Comparison of ENCODE assay signal across 1 cellular context in genomic region chr11:68213555-68214172, GRCh38.
TF ChIP-seq lines count a peak whose summit lies in the region.

No MANE protein-coding gene starts in this region.

TF ChIP-seq in HEK293, 187 proteins besides CTCF, POLR2A, EP300 and RAD21 (continued from another document and continues in another):
- TF ChIP-seq KLF17 (tag by site-specific recombination; IDR thresholded peaks at IDR 0.05) (0 out of 2 replicates have a peak, but pooled peaks have one; percentile 41), SETDB1 (IDR thresholded peaks at IDR 0.05; ENCODE audit: insufficient read length, low read length) (no peak), KLF10 (tag by site-specific recombination; IDR thresholded peaks at IDR 0.05) (peak; percentile 71), ZNF76 (tag by site-specific recombination; IDR thresholded peaks at IDR 0.05; ENCODE audit: borderline replicate concordance, low read depth) (peak; percentile 46; the same call in 1 of the 2 replicates), ZEB2 (tag by site-specific recombination; IDR thresholded peaks at IDR 0.05) (peak; percentile 75), ZBTB8A (tag by site-specific recombination; IDR thresholded peaks at IDR 0.05) (peak; percentile 93), ZNF785 (tag by site-specific recombination; IDR thresholded peaks at IDR 0.05) (peak; percentile 98), ZNF704 (tag by site-specific recombination; IDR thresholded peaks at IDR 0.05) (peak; percentile 95), ZNF660 (tag by site-specific recombination; IDR thresholded peaks at IDR 0.05) (peak; percentile 78; the same call in 1 of the 2 replicates), SP2 (tag by site-specific recombination; IDR thresholded peaks at IDR 0.05) (peak; percentile 32; the same call in 1 of the 2 replicates), ZBTB48 (tag by site-specific recombination; IDR thresholded peaks at IDR 0.05) (peak; percentile 41; the same call in 1 of the 2 replicates), IKZF3 (tag by site-specific recombination; IDR thresholded peaks at IDR 0.05) (peak; percentile 71; the same call in 1 of the 2 replicates), ZNF580 (tag by site-specific recombination; IDR thresholded peaks at IDR 0.05) (peak; percentile 64; the same call in 1 of the 2 replicates), ZNF174 (tag by site-specific recombination; IDR thresholded peaks at IDR 0.05) (peak; percentile 98), ZNF335 (tag by site-specific recombination; conservative IDR thresholded peaks at IDR 0.05) (peak; percentile 70; the same call in 1 of the 2 replicates), ZNF184 (tag by site-specific recombination; IDR thresholded peaks at IDR 0.05) (0 out of 2 replicates have a peak, but pooled peaks have one; percentile 53), ZNF596 (tag by site-specific recombination; IDR thresholded peaks at IDR 0.05) (peak; percentile 80), ZBTB7A (tag by site-specific recombination; IDR thresholded peaks at IDR 0.05; ENCODE audit: low read depth) (peak; percentile 42; the same call in 1 of the 2 replicates), ZNF10 (tag by site-specific recombination; IDR thresholded peaks at IDR 0.05) (peak; percentile 46; the same call in 1 of the 2 replicates), ZNF146 (tag by site-specific recombination; IDR thresholded peaks at IDR 0.05) (peak; percentile 67), ZNF341 (tag by site-specific recombination; IDR thresholded peaks at IDR 0.05; ENCODE audit: low read depth) (peak; percentile 72; the same call in 1 of the 2 replicates), WT1 (tag by site-specific recombination; IDR thresholded peaks at IDR 0.05) (no peak), KLF8 (tag by site-specific recombination; IDR thresholded peaks at IDR 0.05) (peak; percentile 84; the same call in 1 of the 2 replicates), ZNF398 (tag by site-specific recombination; IDR thresholded peaks at IDR 0.05) (peak; percentile 74; the same call in 1 of the 2 replicates), ZFHX2 (tag by site-specific recombination; conservative IDR thresholded peaks at IDR 0.05) (peak; percentile 83), ZNF768 (tag by site-specific recombination; IDR thresholded peaks at IDR 0.05) (no peak), RBAK (tag by site-specific recombination; IDR thresholded peaks at IDR 0.05) (no peak), ZNF24 (tag by site-specific recombination; IDR thresholded peaks at IDR 0.05) (no peak), ZNF513 (tag by site-specific recombination; IDR thresholded peaks at IDR 0.05) (peak; percentile 59; the same call in 1 of the 2 replicates), GLIS2 (tag by site-specific recombination; IDR thresholded peaks at IDR 0.05) (peak; percentile 88; the same call in 1 of the 2 replicates), ZNF19 (tag by site-specific recombination; IDR thresholded peaks at IDR 0.05; ENCODE audit: low read depth) (no peak)
- TF ChIP-seq, protein P1, sequence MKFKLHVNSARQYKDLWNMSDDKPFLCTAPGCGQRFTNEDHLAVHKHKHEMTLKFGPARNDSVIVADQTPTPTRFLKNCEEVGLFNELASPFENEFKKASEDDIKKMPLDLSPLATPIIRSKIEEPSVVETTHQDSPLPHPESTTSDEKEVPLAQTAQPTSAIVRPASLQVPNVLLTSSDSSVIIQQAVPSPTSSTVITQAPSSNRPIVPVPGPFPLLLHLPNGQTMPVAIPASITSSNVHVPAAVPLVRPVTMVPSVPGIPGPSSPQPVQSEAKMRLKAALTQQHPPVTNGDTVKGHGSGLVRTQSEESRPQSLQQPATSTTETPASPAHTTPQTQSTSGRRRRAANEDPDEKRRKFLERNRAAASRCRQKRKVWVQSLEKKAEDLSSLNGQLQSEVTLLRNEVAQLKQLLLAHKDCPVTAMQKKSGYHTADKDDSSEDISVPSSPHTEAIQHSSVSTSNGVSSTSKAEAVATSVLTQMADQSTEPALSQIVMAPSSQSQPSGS (tag by site-specific recombination; IDR thresholded peaks at IDR 0.05; ENCODE audit: low read depth), result no peak
- TF ChIP-seq, protein P2, sequence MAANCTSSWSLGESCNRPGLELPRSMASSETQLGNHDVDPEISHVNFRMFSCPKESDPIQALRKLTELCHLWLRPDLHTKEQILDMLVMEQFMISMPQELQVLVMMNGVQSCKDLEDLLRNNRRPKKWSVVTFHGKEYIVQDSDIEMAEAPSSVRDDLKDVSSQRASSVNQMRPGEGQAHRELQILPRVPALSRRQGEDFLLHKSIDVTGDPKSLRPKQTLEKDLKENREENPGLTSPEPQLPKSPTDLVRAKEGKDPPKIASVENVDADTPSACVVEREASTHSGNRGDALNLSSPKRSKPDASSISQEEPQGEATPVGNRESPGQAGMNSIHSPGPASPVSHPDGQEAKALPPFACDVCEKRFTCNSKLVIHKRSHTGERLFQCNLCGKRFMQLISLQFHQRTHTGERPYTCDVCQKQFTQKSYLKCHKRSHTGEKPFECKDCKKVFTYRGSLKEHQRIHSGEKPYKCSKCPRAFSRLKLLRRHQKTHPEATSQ (tag by site-specific recombination; IDR thresholded peaks at IDR 0.05), result peak; percentile 80; the same call in 1 of the 2 replicates
- TF ChIP-seq, protein P3, sequence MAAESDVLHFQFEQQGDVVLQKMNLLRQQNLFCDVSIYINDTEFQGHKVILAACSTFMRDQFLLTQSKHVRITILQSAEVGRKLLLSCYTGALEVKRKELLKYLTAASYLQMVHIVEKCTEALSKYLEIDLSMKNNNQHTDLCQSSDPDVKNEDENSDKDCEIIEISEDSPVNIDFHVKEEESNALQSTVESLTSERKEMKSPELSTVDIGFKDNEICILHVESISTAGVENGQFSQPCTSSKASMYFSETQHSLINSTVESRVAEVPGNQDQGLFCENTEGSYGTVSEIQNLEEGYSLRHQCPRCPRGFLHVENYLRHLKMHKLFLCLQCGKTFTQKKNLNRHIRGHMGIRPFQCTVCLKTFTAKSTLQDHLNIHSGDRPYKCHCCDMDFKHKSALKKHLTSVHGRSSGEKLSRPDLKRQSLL (tag by site-specific recombination; IDR thresholded peaks at IDR 0.05), result 0 out of 2 replicates have a peak, but pooled peaks have one; percentile 31
- TF ChIP-seq, protein P4, sequence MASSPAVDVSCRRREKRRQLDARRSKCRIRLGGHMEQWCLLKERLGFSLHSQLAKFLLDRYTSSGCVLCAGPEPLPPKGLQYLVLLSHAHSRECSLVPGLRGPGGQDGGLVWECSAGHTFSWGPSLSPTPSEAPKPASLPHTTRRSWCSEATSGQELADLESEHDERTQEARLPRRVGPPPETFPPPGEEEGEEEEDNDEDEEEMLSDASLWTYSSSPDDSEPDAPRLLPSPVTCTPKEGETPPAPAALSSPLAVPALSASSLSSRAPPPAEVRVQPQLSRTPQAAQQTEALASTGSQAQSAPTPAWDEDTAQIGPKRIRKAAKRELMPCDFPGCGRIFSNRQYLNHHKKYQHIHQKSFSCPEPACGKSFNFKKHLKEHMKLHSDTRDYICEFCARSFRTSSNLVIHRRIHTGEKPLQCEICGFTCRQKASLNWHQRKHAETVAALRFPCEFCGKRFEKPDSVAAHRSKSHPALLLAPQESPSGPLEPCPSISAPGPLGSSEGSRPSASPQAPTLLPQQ (tag by site-specific recombination; IDR thresholded peaks at IDR 0.05), result peak; percentile 84
- TF ChIP-seq, protein P5, sequence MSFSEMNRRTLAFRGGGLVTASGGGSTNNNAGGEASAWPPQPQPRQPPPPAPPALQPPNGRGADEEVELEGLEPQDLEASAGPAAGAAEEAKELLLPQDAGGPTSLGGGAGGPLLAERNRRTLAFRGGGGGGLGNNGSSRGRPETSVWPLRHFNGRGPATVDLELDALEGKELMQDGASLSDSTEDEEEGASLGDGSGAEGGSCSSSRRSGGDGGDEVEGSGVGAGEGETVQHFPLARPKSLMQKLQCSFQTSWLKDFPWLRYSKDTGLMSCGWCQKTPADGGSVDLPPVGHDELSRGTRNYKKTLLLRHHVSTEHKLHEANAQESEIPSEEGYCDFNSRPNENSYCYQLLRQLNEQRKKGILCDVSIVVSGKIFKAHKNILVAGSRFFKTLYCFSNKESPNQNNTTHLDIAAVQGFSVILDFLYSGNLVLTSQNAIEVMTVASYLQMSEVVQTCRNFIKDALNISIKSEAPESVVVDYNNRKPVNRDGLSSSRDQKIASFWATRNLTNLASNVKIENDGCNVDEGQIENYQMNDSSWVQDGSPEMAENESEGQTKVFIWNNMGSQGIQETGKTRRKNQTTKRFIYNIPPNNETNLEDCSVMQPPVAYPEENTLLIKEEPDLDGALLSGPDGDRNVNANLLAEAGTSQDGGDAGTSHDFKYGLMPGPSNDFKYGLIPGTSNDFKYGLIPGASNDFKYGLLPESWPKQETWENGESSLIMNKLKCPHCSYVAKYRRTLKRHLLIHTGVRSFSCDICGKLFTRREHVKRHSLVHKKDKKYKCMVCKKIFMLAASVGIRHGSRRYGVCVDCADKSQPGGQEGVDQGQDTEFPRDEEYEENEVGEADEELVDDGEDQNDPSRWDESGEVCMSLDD (tag by site-specific recombination; IDR thresholded peaks at IDR 0.05), result peak; percentile 86
- TF ChIP-seq, protein P6, sequence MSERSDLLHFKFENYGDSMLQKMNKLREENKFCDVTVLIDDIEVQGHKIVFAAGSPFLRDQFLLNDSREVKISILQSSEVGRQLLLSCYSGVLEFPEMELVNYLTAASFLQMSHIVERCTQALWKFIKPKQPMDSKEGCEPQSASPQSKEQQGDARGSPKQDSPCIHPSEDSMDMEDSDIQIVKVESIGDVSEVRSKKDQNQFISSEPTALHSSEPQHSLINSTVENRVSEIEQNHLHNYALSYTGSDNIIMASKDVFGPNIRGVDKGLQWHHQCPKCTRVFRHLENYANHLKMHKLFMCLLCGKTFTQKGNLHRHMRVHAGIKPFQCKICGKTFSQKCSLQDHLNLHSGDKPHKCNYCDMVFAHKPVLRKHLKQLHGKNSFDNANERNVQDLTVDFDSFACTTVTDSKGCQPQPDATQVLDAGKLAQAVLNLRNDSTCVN (tag by site-specific recombination; optimal IDR thresholded peaks at IDR 0.05), result peak; percentile 89
- TF ChIP-seq, protein P7, sequence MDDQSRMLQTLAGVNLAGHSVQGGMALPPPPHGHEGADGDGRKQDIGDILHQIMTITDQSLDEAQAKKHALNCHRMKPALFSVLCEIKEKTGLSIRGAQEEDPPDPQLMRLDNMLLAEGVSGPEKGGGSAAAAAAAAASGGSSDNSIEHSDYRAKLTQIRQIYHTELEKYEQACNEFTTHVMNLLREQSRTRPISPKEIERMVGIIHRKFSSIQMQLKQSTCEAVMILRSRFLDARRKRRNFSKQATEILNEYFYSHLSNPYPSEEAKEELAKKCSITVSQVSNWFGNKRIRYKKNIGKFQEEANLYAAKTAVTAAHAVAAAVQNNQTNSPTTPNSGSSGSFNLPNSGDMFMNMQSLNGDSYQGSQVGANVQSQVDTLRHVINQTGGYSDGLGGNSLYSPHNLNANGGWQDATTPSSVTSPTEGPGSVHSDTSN (CRISPR knock-in tag; IDR thresholded peaks at IDR 0.05), result peak; percentile 84
